In genomic region chr3:177676148-177676547, GRCh38 we compare ENCODE assay signal across 26 cellular contexts.
A peak's percentile ranks its signal among the peaks of the same experiment; 100 is the strongest.
DNase-seq lines count a peak whose midpoint lies in the region; ATAC-seq and TF ChIP-seq lines count a peak whose summit lies in the region.
"Had no signal": no experiment of that assay in that cellular context is flagged by ENCODE, and none has a peak within 500 bp of the region (broad histone marks: within the 10 kb centered on the region; RNA-seq: fewer than 3 reads in every experiment).

No MANE protein-coding gene starts in this region.

- H3K27me3 Mint-ChIP-seq in brain, result peaks cover 6% of the 10 kb centered on the region
- H3K27me3 Mint-ChIP-seq: activated B cell treated with CpG ODN at 0.5 μM for 24 hours; activated CD4-positive, alpha-beta T cell treated with anti-CD3 and anti-CD28 coated beads, Interleukin-2, amount 10 ng/mL, durations not matched to agents 7 days and 5 days had no signal

- no peaks in the 10 kb centered on the region for H3K36me3 Mint-ChIP-seq in brain

- intact Hi-C loops in A673 (cut with micrococcal nuclease; ENCODE audit: unreplicated experiment) (no loop called here), adrenal gland (cut with DNase I) (no loop called here)

- POLR2A ChIA-PET in A673 (lab: Charles Lee; ENCODE audit: low non-redundant PET), result no interaction called here

- H3K27me3 ChIP-seq in A673 (replicated peaks; ENCODE audit: insufficient read depth, low read depth, low read length, poor library complexity) (no peaks in the 10 kb centered on the region), Loucy (ENCODE audit: insufficient read depth, low read length, poor library complexity, severe bottlenecking) (no peaks in the 10 kb centered on the region), neural cell (ENCODE audit: insufficient read depth, low read depth, low read length) (no peaks in the 10 kb centered on the region), adrenal gland (no peaks in the 10 kb centered on the region)
- H3K27me3 ChIP-seq: BE2C, tibial artery had no signal

- CTCF ChIA-PET in A673 (lab: Charles Lee), result no interaction called here

- no peak for TF ChIP-seq POLR2A in adrenal gland (IDR thresholded peaks at IDR 0.05)

- H3K9me3 ChIP-seq in A673 (ENCODE audit: low read depth, low read length, poor library complexity, severe bottlenecking) (no peaks in the 10 kb centered on the region), Loucy (ENCODE audit: insufficient read depth, low read depth, low read length) (no peaks in the 10 kb centered on the region), neural cell (ENCODE audit: low read length) (no peaks in the 10 kb centered on the region), adrenal gland (replicated peaks in 1 of 3) (no peaks in the 10 kb centered on the region)
- H3K9me3 ChIP-seq: BE2C, HAP-1, left ventricle myocardium inferior, tibial artery had no signal

- H3K4me2 ChIP-seq in Loucy (ENCODE audit: low read depth, low read length, poor library complexity, severe bottlenecking) (no peak overlapping the region), neural cell (ENCODE audit: low read length) (peak overlapping the region; percentile 81)

- H3K79me2 ChIP-seq in Loucy (ENCODE audit: insufficient read depth, low read length) (no peaks in the 10 kb centered on the region), neural cell (replicated peaks; ENCODE audit: insufficient read depth, low read length) (no peaks in the 10 kb centered on the region)

- H3K27ac ChIP-seq in A673 (ENCODE audit: low read depth, low read length, poor library complexity, severe bottlenecking) (no peak overlapping the region), neural cell (ENCODE audit: low read length) (peak overlapping the region; percentile 95), adrenal gland (no peak overlapping the region)
- H3K27ac ChIP-seq: coronary artery, left ventricle myocardium inferior, tibial artery had no signal

- 69 to 89% (median 88%) methylated on average over 3 of the region's 3 CpGs for WGBS in adrenal gland, 4 donors

- H3K9ac ChIP-seq in Loucy (ENCODE audit: low read depth, low read length, poor library complexity, severe bottlenecking) (peak overlapping the region; percentile 78), neural cell (ENCODE audit: low read length) (peak overlapping the region; percentile 62)

- H3F3A ChIP-seq in Loucy (ENCODE audit: low read depth), result peaks cover 28% of the 10 kb centered on the region
- H3F3A ChIP-seq in neural cell (ENCODE audit: insufficient read depth, low read length, poor library complexity, severe bottlenecking), result peaks cover 6% of the 10 kb centered on the region

- no peaks in the 10 kb centered on the region for H3K9me2 ChIP-seq in Loucy (replicated peaks; ENCODE audit: low read depth, low read length)
- H3K9me2 ChIP-seq in neural cell (ENCODE audit: insufficient read depth, low read length), result no peaks in the 10 kb centered on the region

- H3K4me3 ChIP-seq in A673 (ENCODE audit: low read depth, low read length, poor library complexity, severe bottlenecking) (no peak overlapping the region), Loucy (ENCODE audit: low read length, poor library complexity, severe bottlenecking) (no peak overlapping the region), neural cell (ENCODE audit: low read length) (peak overlapping the region; percentile 48), adrenal gland (no peak overlapping the region)
- H3K4me3 ChIP-seq: coronary artery, GM12878, HAP-1, left ventricle myocardium inferior, tibial artery had no signal

- TF ChIP-seq EP300 in neural cell (conservative IDR thresholded peaks at IDR 0.05; ENCODE audit: poor library complexity, severe bottlenecking), result no peak

- TF ChIP-seq RAD21 in neural cell (conservative IDR thresholded peaks at IDR 0.05), result no peak

- H3K4me1 Mint-ChIP-seq in brain, result peaks cover 68% of the 10 kb centered on the region

- H3K36me3 ChIP-seq in A673 (ENCODE audit: insufficient read depth, low read length, poor library complexity, severe bottlenecking), result no peaks in the 10 kb centered on the region
- H3K36me3 ChIP-seq in Loucy (ENCODE audit: insufficient read depth, low read length), result no peaks in the 10 kb centered on the region
- no peaks in the 10 kb centered on the region for H3K36me3 ChIP-seq in neural cell (ENCODE audit: insufficient read depth, low read length)
- H3K36me3 ChIP-seq in adrenal gland (replicated peaks in 1 of 2), result no peaks in the 10 kb centered on the region
- H3K36me3 ChIP-seq: BE2C, HAP-1, left ventricle myocardium inferior, tibial artery had no signal

- no TSS peak for BruUV-seq in A673 (replicated peaks; lab: Mats Ljungman, UMichigan)

- H3K4me1 ChIP-seq in A673 (ENCODE audit: insufficient read depth, low read length, poor library complexity, severe bottlenecking) (peaks cover 23% of the 10 kb centered on the region), Loucy (ENCODE audit: insufficient read depth, low read length, poor library complexity, severe bottlenecking) (peaks cover 73% of the 10 kb centered on the region), adrenal gland (replicated peaks in 1 of 2) (peaks cover 16 to 50% of the 10 kb centered on the region in 2 donors)
- H3K4me1 ChIP-seq: HAP-1 had no signal

- H4K20me1 ChIP-seq in Loucy (ENCODE audit: insufficient read depth, low read length, poor library complexity, severe bottlenecking) (no peaks in the 10 kb centered on the region), neural cell (ENCODE audit: insufficient read depth) (no peaks in the 10 kb centered on the region)

- no peak for ATAC-seq in left lobe of liver

- peak overlapping the region; percentile 63 to 91 (median 87) for H3K27ac Mint-ChIP-seq in brain
- H3K27ac Mint-ChIP-seq: activated B cell treated with CpG ODN at 0.5 μM for 24 hours; activated CD4-positive, alpha-beta T cell treated with anti-CD3 and anti-CD28 coated beads, Interleukin-2, amount 10 ng/mL, durations not matched to agents 7 days and 5 days had no signal

- TF ChIP-seq CTCF in A673 (conservative IDR thresholded peaks at IDR 0.05; ENCODE audit: low read depth, low read length) (no peak), Loucy (conservative IDR thresholded peaks at IDR 0.05; ENCODE audit: low read length) (no peak), brain (conservative IDR thresholded peaks at IDR 0.05) (no peak), neural cell (IDR thresholded peaks at IDR 0.05; ENCODE audit: poor library complexity, severe bottlenecking) (no peak), adrenal gland (IDR thresholded peaks at IDR 0.05) (no peak)

- DNase-seq in A673 (ENCODE audit: low spot score), result peak; percentile 49
- DNase-seq in NCI-H446 (lab: John Stamatoyannopoulos, UW), result no peak
- DNase-seq in left lobe of liver (ENCODE audit: low spot score), result no peak
- DNase-seq in activated T-cell treated with anti-CD3 and anti-CD28 coated beads for 4 hours, result no peak
- DNase-seq in adrenal gland, result no peak
- DNase-seq: activated B cell treated with CpG ODN at 0.5 μM for 24 hours; activated CD4-positive, alpha-beta T cell treated with anti-CD3 and anti-CD28 coated beads, Interleukin-2, amount 10 ng/mL, durations not matched to agents 7 days and 5 days; activated gamma-delta T cell; activated T-cell treated with anti-CD3 and anti-CD28 coated beads, Interleukin-2, amount 50 U/mL, for 1 hour; BE2C; DMS153; effector CD8-positive, alpha-beta T cell; erythroblast; left ventricle myocardium inferior; mesendoderm; MV-4-11; NCI-H2029 treated with DMSO at 0.1 percent for 48 hours; NCI-H345; stimulated activated CD4-positive, alpha-beta T cell treated with anti-CD3 and anti-CD28 coated beads, Interleukin-4, amount 100 ng/mL, for 24 hours; tibial artery had no signal

- H3K4me3 Mint-ChIP-seq in brain, result peak overlapping the region in 2 of 5 experiments; percentile 20 to 41
- H3K4me3 Mint-ChIP-seq: activated B cell treated with CpG ODN at 0.5 μM for 24 hours; activated CD4-positive, alpha-beta T cell treated with anti-CD3 and anti-CD28 coated beads, Interleukin-2, amount 10 ng/mL, durations not matched to agents 7 days and 5 days had no signal

- H3K9me3 Mint-ChIP-seq in brain, result no peaks in the 10 kb centered on the region
- H3K9me3 Mint-ChIP-seq: activated B cell treated with CpG ODN at 0.5 μM for 24 hours had no signal

- H2AFZ ChIP-seq in Loucy (ENCODE audit: low read length), result no peak overlapping the region
- peak overlapping the region; percentile 48 for H2AFZ ChIP-seq in neural cell (ENCODE audit: low read depth, low read length)

TF ChIP-seq in neural cell, 6 proteins besides CTCF, POLR2A, EP300 and RAD21:
- no peak for TF ChIP-seq MXI1 (conservative IDR thresholded peaks at IDR 0.05; ENCODE audit: poor library complexity, severe bottlenecking)
- no peak for TF ChIP-seq EZH2 (IDR thresholded peaks at IDR 0.05; ENCODE audit: borderline replicate concordance, insufficient read depth, low read length, poor library complexity, severe bottlenecking)
- no peak for TF ChIP-seq TAF1 (IDR thresholded peaks at IDR 0.05; ENCODE audit: low read depth)
- TF ChIP-seq POLR2AphosphoS5 (IDR thresholded peaks at IDR 0.05), result no peak
- no peak for TF ChIP-seq REST (IDR thresholded peaks at IDR 0.05; ENCODE audit: borderline replicate concordance)
